Comparison of ENCODE assay signal across 8 cellular contexts in genomic region chr3:57555316-57555715, GRCh38. TPM values are rescaled to one million over a fixed set of nuclear protein-coding genes. Genes with fewer than 3 reads are reported as not detected.
DNase-seq lines count a peak whose midpoint lies in the region; ATAC-seq and TF ChIP-seq lines count a peak whose summit lies in the region.

No MANE protein-coding gene starts in this region.

- DNase-seq in BJ (ENCODE audit: low read depth) (no peak), caudate nucleus (lab: John Stamatoyannopoulos, UW) (peak in 1 of 61 donors; percentile 14), mucosa of descending colon (peak in 1 of 3 donors; percentile 25), retina (no peak), GM19240 (ENCODE audit: insufficient read length, low spot score) (no peak), HPDE6-E6E7 (ENCODE audit: extremely low spot score) (no peak)
- DNase-seq in Jurkat, Clone E6-1 (ENCODE audit: low read depth, low spot score): no peak

- CTCF ChIA-PET in BJ (lab: Yijun Ruan, JAX): interaction anchor here (1.1 kb wide), 1 partner anchor 298 kb away, joined by 3 read pairs; no protein-coding TSS in a partner anchor

- peaks cover 21% of the 10 kb centered on the region for H3K4me1 ChIP-seq in mucosa of descending colon (ENCODE audit: low read depth)

- POLR2A ChIA-PET in BJ (lab: Charles Lee): interaction anchor here (0.6 kb wide), 1 partner anchor 873 kb away, joined by 9 read pairs; no protein-coding TSS in a partner anchor

- intact Hi-C loops in mucosa of descending colon (cut with DNase I, micrococcal nuclease): no loop called here

- H3K36me3 ChIP-seq in BJ (ENCODE audit: control insufficient read depth, insufficient read depth, low read length) (no peaks in the 10 kb centered on the region), mucosa of descending colon (ENCODE audit: low read depth) (no peaks in the 10 kb centered on the region)

- H3K27me3 ChIP-seq in BJ (ENCODE audit: control insufficient read depth, insufficient read depth, low read length): no peaks in the 10 kb centered on the region

- no peak for TF ChIP-seq CTCF in BJ (IDR thresholded peaks at IDR 0.05; ENCODE audit: insufficient read depth, low read depth, low read length)
- TF ChIP-seq CTCF in mucosa of descending colon (IDR thresholded peaks at IDR 0.05): no peak

- peak; percentile 3 for ATAC-seq in mucosa of descending colon
- ATAC-seq in HG03175 (IDR thresholded peaks at IDR 0.05; ENCODE audit: unreplicated experiment): no peak

- H3K4me3 ChIP-seq in BJ (ENCODE audit: low read depth, low read length) (peak overlapping the region; percentile 77), mucosa of descending colon (peak overlapping the region; percentile 81)
- H3K4me3 ChIP-seq in Jurkat, Clone E6-1 (ENCODE audit: low read length): peak overlapping the region; percentile 95

- peak overlapping the region; percentile 97 for H3K27ac ChIP-seq in caudate nucleus (ENCODE audit: low read depth, low read length)

- H3K9me3 ChIP-seq in mucosa of descending colon: no peaks in the 10 kb centered on the region

RNA-seq across cellular contexts. Expression of gene PDE12, which starts 0.8 kb away (rescaled TPM):
- 9.6 and 10.4 TPM in 2 replicates for polyA plus RNA-seq in BJ (2011; rRNA removed)
- polyA minus RNA-seq in BJ (2011; rRNA and poly(A)+ RNA removed): 22.7 and 30.5 TPM in 2 replicates
- 12.2 TPM for polyA plus RNA-seq in Jurkat, Clone E6-1 (2012; ENCODE audit: insufficient read depth, insufficient read length)
- total RNA-seq in mucosa of descending colon: 10 to 100 TPM; 18.2 to 19.9 (median 19.5) TPM

RNA-seq across cellular contexts. Expression of gene DNAH12, which starts 11.2 kb away (rescaled TPM):
- polyA plus RNA-seq in BJ (2011; rRNA removed): 0.01 TPM in 1 of 2 replicates, not detected in the other
- not detected in 2 replicates for polyA minus RNA-seq in BJ (2011; rRNA and poly(A)+ RNA removed)
- not detected for polyA plus RNA-seq in Jurkat, Clone E6-1 (2012; ENCODE audit: insufficient read depth, insufficient read length)
- under 1 TPM; 0.07 to 0.26 (median 0.16) TPM for total RNA-seq in mucosa of descending colon

RNA-seq across cellular contexts. Expression of gene ARF4, which starts 41.8 kb away (rescaled TPM):
- polyA plus RNA-seq in BJ (2011; rRNA removed): 476 and 810 TPM in 2 replicates
- 352 and 840 TPM in 2 replicates for polyA minus RNA-seq in BJ (2011; rRNA and poly(A)+ RNA removed)
- 96.8 TPM for polyA plus RNA-seq in Jurkat, Clone E6-1 (2012; ENCODE audit: insufficient read depth, insufficient read length)
- total RNA-seq in mucosa of descending colon: 100 to 1,000 TPM; 114 to 164 (median 115) TPM
